ENCODE assay signal across 8 cellular contexts in genomic region chr3:123586131-123586530, GRCh38. TPM values are rescaled to one million over a fixed set of nuclear protein-coding genes. Genes with fewer than 3 reads are reported as not detected.
DNase-seq lines count a peak whose midpoint lies in the region; ATAC-seq, FAIRE-seq and TF ChIP-seq lines count a peak whose summit lies in the region.
"Had no signal": no experiment of that assay in that cellular context is flagged by ENCODE, and none has a peak within 500 bp of the region (broad histone marks: within the 10 kb centered on the region; RNA-seq: fewer than 3 reads in every experiment).

No MANE protein-coding gene starts in this region.

- H3K4me3 ChIP-seq in endothelial cell of umbilical vein (replicated peaks in 1 of 3; ENCODE audit: insufficient read depth in 1 of 3, low read depth in 1 of 3, low read length in 3 of 3) = peak overlapping the region; percentile 66 to 87 (median 85)
- peak overlapping the region; percentile 80 to 99 (median 87) for H3K4me3 ChIP-seq in tibial nerve

- no peak overlapping the region for H3K4me3 Mint-ChIP-seq in H9
- H3K4me3 Mint-ChIP-seq in activated CD4-positive, alpha-beta T cell treated with anti-CD3 and anti-CD28 coated beads for 36 hours = no peak overlapping the region
- no peak overlapping the region for H3K4me3 Mint-ChIP-seq in nephron progenitor cell
- H3K4me3 Mint-ChIP-seq: dendritic cell treated with granulocyte-macrophage colony-stimulating factor and Interleukin-4, amounts not matched to agents 40 ng/mL and 50 ng/mL, for 4 days had no signal

- H3K79me1 ChIP-seq in H9 (ENCODE audit: insufficient read depth, low read depth, low read length, poor library complexity, severe bottlenecking) = no peaks in the 10 kb centered on the region

- H4K8ac ChIP-seq in H9 (replicated peaks; ENCODE audit: insufficient read length, low read depth, low read length) = no peak overlapping the region

- peak; percentile 22 for ATAC-seq in activated CD4-positive, alpha-beta T cell treated with anti-CD3 and anti-CD28 coated beads for 36 hours
- no peak for ATAC-seq in HG02840 (IDR thresholded peaks at IDR 0.05; ENCODE audit: low FRiP score, unreplicated experiment)

- H3K14ac ChIP-seq in H9 (ENCODE audit: insufficient read depth, low read length) = no peak overlapping the region

- dilution Hi-C loops in endothelial cell of umbilical vein (cut with MboI; ENCODE audit: extremely low pct_ligation_motif_present, low sequenced_read_pairs) = no loop called here

- H3K36me3 ChIP-seq in endothelial cell of umbilical vein (ENCODE audit: control insufficient read depth in 2 of 2, extremely low read depth in 1 of 2, insufficient read depth in 2 of 2, low read length in 2 of 2) (no peaks in the 10 kb centered on the region), tibial nerve (peaks cover 0 to 20% (median 0%) of the 10 kb centered on the region in 3 donors)

- H3K4ac ChIP-seq in H9 (ENCODE audit: low read depth, low read length) = no peak overlapping the region

- H3K36me3 Mint-ChIP-seq in H9 (ENCODE audit: insufficient read depth in 1 of 3, low read depth in 3 of 3) (peaks cover 31 to 40% (median 32%) of the 10 kb centered on the region in 3 experiments), nephron progenitor cell (ENCODE audit: low read depth) (peaks cover 51% of the 10 kb centered on the region)
- H3K36me3 Mint-ChIP-seq in activated CD4-positive, alpha-beta T cell treated with anti-CD3 and anti-CD28 coated beads for 36 hours (ENCODE audit: low read depth) = peaks cover 44% of the 10 kb centered on the region

- peaks cover 19 to 27% of the 10 kb centered on the region in 2 experiments for H3K4me1 Mint-ChIP-seq in H9
- peaks cover 21% of the 10 kb centered on the region for H3K4me1 Mint-ChIP-seq in activated CD4-positive, alpha-beta T cell treated with anti-CD3 and anti-CD28 coated beads for 36 hours
- H3K4me1 Mint-ChIP-seq in nephron progenitor cell = peaks cover 18% of the 10 kb centered on the region

- no peak overlapping the region for H3K23ac ChIP-seq in H9 (ENCODE audit: insufficient read length, low read depth, low read length)

- no peaks in the 10 kb centered on the region for H3K4me1 ChIP-seq in H9 (ENCODE audit: insufficient read depth, low read length)
- H3K4me1 ChIP-seq in endothelial cell of umbilical vein (ENCODE audit: control insufficient read depth, extremely low read depth, insufficient read depth, low read length) = peaks cover 7% of the 10 kb centered on the region
- H3K4me1 ChIP-seq in tibial nerve = peaks cover 0 to 32% (median 5%) of the 10 kb centered on the region in 4 donors

- no peak overlapping the region for H2BK5ac ChIP-seq in H9 (ENCODE audit: insufficient read length, low read length)

- H3K9me3 Mint-ChIP-seq in H9 (peaks cover 11 to 21% of the 10 kb centered on the region in 2 experiments; a peak in 4 of 5 replicates), nephron progenitor cell (peaks cover 40% of the 10 kb centered on the region)
- H3K9me3 Mint-ChIP-seq in activated CD4-positive, alpha-beta T cell treated with anti-CD3 and anti-CD28 coated beads for 36 hours (ENCODE audit: low read depth) = peaks cover 9% of the 10 kb centered on the region

- H4K91ac ChIP-seq in H9 (ENCODE audit: insufficient read length, low read depth, low read length) = no peak overlapping the region

- H2AK5ac ChIP-seq in H9 (ENCODE audit: insufficient read length, low read length) = no peak overlapping the region

- no CpG with 5 or more reads among the region's 10 CpGs for WGBS in H9 (ENCODE audit: extremely low coverage, insufficient read length, low lambda C conversion rate)
- WGBS in tibial nerve, 2 donors = 7 to 12% methylated on average over 10 of the region's 10 CpGs

- H3K56ac ChIP-seq in H9 (ENCODE audit: insufficient read length, low read depth, low read length) = no peak overlapping the region

- H3K9ac ChIP-seq in H9 (ENCODE audit: extremely low read depth, insufficient read length, low read length) = peak overlapping the region; percentile 98
- H3K9ac ChIP-seq in endothelial cell of umbilical vein (replicated peaks; ENCODE audit: extremely low read depth, insufficient read depth, low read length) = peak overlapping the region; percentile 88

- no peak overlapping the region for H3T11ph ChIP-seq in H9 (ENCODE audit: low read length)

- TF ChIP-seq POLR2A in endothelial cell of umbilical vein (IDR thresholded peaks at IDR 0.05; ENCODE audit: low read depth, low read length) (no peak), tibial nerve (IDR thresholded peaks at IDR 0.05) (no peak)

- no peak overlapping the region for H3K18ac ChIP-seq in H9 (ENCODE audit: insufficient read length, low read depth, low read length)

- H2BK12ac ChIP-seq in H9 (ENCODE audit: insufficient read length, low read depth, low read length) = no peak overlapping the region

- TF ChIP-seq EP300 in tibial nerve (IDR thresholded peaks at IDR 0.05) = no peak

- DNase-seq in H9 = peak; percentile 84
- peak; percentile 91 for DNase-seq in NCI-H2171 treated with DMSO at 0.1 percent for 48 hours (lab: John Stamatoyannopoulos, UW)
- peak; percentile 66 for DNase-seq in activated CD4-positive, alpha-beta T cell treated with anti-CD3 and anti-CD28 coated beads for 36 hours
- DNase-seq in endothelial cell of umbilical vein (ENCODE audit: low read depth, low spot score) = peak; percentile 59
- DNase-seq in nephron progenitor cell = peak; percentile 45
- no peak for DNase-seq in tibial nerve (ENCODE audit: low spot score in 2 of 2)

- peaks cover 15% of the 10 kb centered on the region for H3K23me2 ChIP-seq in H9 (ENCODE audit: insufficient read length, low read depth, low read length, poor library complexity, severe bottlenecking)

- POLR2A ChIA-PET in activated CD4-positive, alpha-beta T cell treated with anti-CD3 and anti-CD28 coated beads for 36 hours (lab: Charles Lee) = interaction anchor here (0.9 kb wide), 1 partner anchor 385 kb away, joined by 4 read pairs; the partner anchor contains the start of gene SEC22A
- POLR2A ChIA-PET in endothelial cell of umbilical vein (lab: Charles Lee) = interaction anchor here (0.6 to 1.1 kb wide), 2 partner anchors 9 to 28 kb away, joined by 3 to 7 read pairs; no protein-coding TSS in a partner anchor

- H3K27ac Mint-ChIP-seq in H9 (no peak overlapping the region), nephron progenitor cell (no peak overlapping the region)
- no peak overlapping the region for H3K27ac Mint-ChIP-seq in activated CD4-positive, alpha-beta T cell treated with anti-CD3 and anti-CD28 coated beads for 36 hours
- H3K27ac Mint-ChIP-seq: dendritic cell treated with granulocyte-macrophage colony-stimulating factor and Interleukin-4, amounts not matched to agents 40 ng/mL and 50 ng/mL, for 4 days had no signal

- no peaks in the 10 kb centered on the region for H4K20me1 ChIP-seq in H9 (ENCODE audit: control insufficient read depth, insufficient read depth, insufficient read length)
- H4K20me1 ChIP-seq in endothelial cell of umbilical vein (replicated peaks; ENCODE audit: control insufficient read depth, extremely low read depth, insufficient read depth, low read length) = no peaks in the 10 kb centered on the region

- intact Hi-C loops in activated CD4-positive, alpha-beta T cell treated with anti-CD3 and anti-CD28 coated beads for 36 hours (cut with DNase I, micrococcal nuclease) = loop anchor here in 1 of 2 experiments (5.0 to 10.0 kb wide), 3 partner anchors 376 to 1469 kb away; partner anchors contain the start of genes CCDC14, HEG1, HSPBAP1 and SLC49A4
- intact Hi-C loops in endothelial cell of umbilical vein (cut with micrococcal nuclease) = loop anchor here (5.0 to 10.0 kb wide), 2 partner anchors 501 to 846 kb away; no protein-coding TSS in a partner anchor

- H3K79me2 ChIP-seq in H9 (ENCODE audit: insufficient read depth, low read length) = no peaks in the 10 kb centered on the region
- H3K79me2 ChIP-seq in endothelial cell of umbilical vein (ENCODE audit: control insufficient read depth, insufficient read depth, low read length) = peaks cover 8% of the 10 kb centered on the region

- H2BK120ac ChIP-seq in H9 (ENCODE audit: low read depth, low read length, poor library complexity, severe bottlenecking) = no peak overlapping the region

- no peak overlapping the region for H2BK15ac ChIP-seq in H9 (ENCODE audit: low read depth, low read length)

- H3K27ac ChIP-seq in H9 (ENCODE audit: insufficient read length, low read depth, low read length) (no peak overlapping the region), endothelial cell of umbilical vein (ENCODE audit: insufficient read depth, low read depth, low read length) (peak overlapping the region; percentile 90), tibial nerve (peak overlapping the region in 1 of 4 donors; percentile 90)

- no peaks in the 10 kb centered on the region for H3K9me1 ChIP-seq in endothelial cell of umbilical vein (replicated peaks; ENCODE audit: control insufficient read depth, extremely low read depth, insufficient read depth, low read length)

- CTCF ChIA-PET in activated CD4-positive, alpha-beta T cell treated with anti-CD3 and anti-CD28 coated beads for 36 hours (lab: Charles Lee) = interaction anchor here (0.5 to 1.7 kb wide), 3 partner anchors 18 to 1153 kb away, joined by 3 read pairs; no protein-coding TSS in a partner anchor
- CTCF ChIA-PET in endothelial cell of umbilical vein (lab: Charles Lee) = interaction anchor here (0.8 to 3.5 kb wide), 3 partner anchors 16 to 56 kb away, joined by 4 to 16 read pairs (median 6); no protein-coding TSS in a partner anchor

- FAIRE-seq in endothelial cell of umbilical vein (lab: Jason Lieb, UNC) = peak; percentile 49

- H3K4me2 ChIP-seq in H9 (ENCODE audit: insufficient read depth, insufficient read length, low read length) (peak overlapping the region; percentile 95), endothelial cell of umbilical vein (ENCODE audit: insufficient read depth, low read length) (peak overlapping the region; percentile 93)

- H2BK20ac ChIP-seq in H9 (ENCODE audit: low read depth, low read length, poor library complexity, severe bottlenecking) = no peak overlapping the region

- H3K27me3 Mint-ChIP-seq in H9 (ENCODE audit: low read depth) = peaks cover 2% of the 10 kb centered on the region
- no peaks in the 10 kb centered on the region for H3K27me3 Mint-ChIP-seq in activated CD4-positive, alpha-beta T cell treated with anti-CD3 and anti-CD28 coated beads for 36 hours
- H3K27me3 Mint-ChIP-seq in nephron progenitor cell (ENCODE audit: low read depth, poor library complexity) = no peaks in the 10 kb centered on the region
- H3K27me3 Mint-ChIP-seq: dendritic cell treated with granulocyte-macrophage colony-stimulating factor and Interleukin-4, amounts not matched to agents 40 ng/mL and 50 ng/mL, for 4 days had no signal

- no peak overlapping the region for H4K5ac ChIP-seq in H9 (ENCODE audit: insufficient read length, low read depth, low read length)

- H2AFZ ChIP-seq in H9 (ENCODE audit: low read length) (no peak overlapping the region), endothelial cell of umbilical vein (ENCODE audit: low read depth, low read length) (peak overlapping the region; percentile 98)

- H3K9me3 ChIP-seq in H9 (ENCODE audit: control insufficient read depth, low read depth, low read length) = no peaks in the 10 kb centered on the region
- peaks cover 4% of the 10 kb centered on the region for H3K9me3 ChIP-seq in endothelial cell of umbilical vein (replicated peaks; ENCODE audit: control insufficient read depth, insufficient read depth, low read length)
- H3K9me3 ChIP-seq in tibial nerve = peaks cover 0 to 8% (median 0%) of the 10 kb centered on the region in 4 donors

- TF ChIP-seq CTCF in H9 (conservative IDR thresholded peaks at IDR 0.05) (no peak), endothelial cell of umbilical vein (IDR thresholded peaks at IDR 0.05; ENCODE audit: extremely low read depth in 1 of 2, insufficient read depth in 1 of 2, low read depth in 1 of 2, low read length in 2 of 2) (no peak), nephron progenitor cell (IDR thresholded peaks at IDR 0.05) (no peak), tibial nerve (IDR thresholded peaks at IDR 0.05) (no peak)

- H3K27me3 ChIP-seq in H9 (ENCODE audit: insufficient read depth, low read length) = no peaks in the 10 kb centered on the region
- H3K27me3 ChIP-seq in endothelial cell of umbilical vein (ENCODE audit: control insufficient read depth in 2 of 2, insufficient read depth in 2 of 2, low read length in 2 of 2) = no peaks in the 10 kb centered on the region
- H3K27me3 ChIP-seq in tibial nerve = no peaks in the 10 kb centered on the region

- BruUV-seq in endothelial cell of umbilical vein (replicated peaks; lab: Mats Ljungman, UMichigan) = no TSS peak

RNA-seq across cellular contexts. Expression of gene HACD2, which starts 1.3 kb away (rescaled TPM):
- 27.4 and 28.4 TPM in 2 replicates for total RNA-seq in H9 (2021)
- total RNA-seq in activated CD4-positive, alpha-beta T cell treated with anti-CD3 and anti-CD28 coated beads for 36 hours = 10 to 100 TPM; 22.1 to 27.7 TPM
- total RNA-seq in endothelial cell of umbilical vein = 20.9 and 23.5 TPM in 2 replicates
- polyA plus RNA-seq in endothelial cell of umbilical vein = 13.3 and 17.0 TPM in 2 replicates
- 14.5 and 15.4 TPM in 2 replicates for polyA plus RNA-seq in endothelial cell of umbilical vein (2011; cell fraction: cytosol; rRNA removed)
- 11.9 and 13.8 TPM in 2 replicates for polyA plus RNA-seq in endothelial cell of umbilical vein (2011; cell fraction: nucleus; rRNA removed)
- 11.3 and 18.7 TPM in 2 replicates for polyA plus RNA-seq in endothelial cell of umbilical vein (2012)
- 49.1 and 64.2 TPM in 2 replicates for polyA minus RNA-seq in endothelial cell of umbilical vein
- polyA minus RNA-seq in endothelial cell of umbilical vein (2011; cell fraction: cytosol; rRNA and poly(A)+ RNA removed) = 46.5 TPM
- polyA minus RNA-seq in endothelial cell of umbilical vein (2011; cell fraction: nucleus; rRNA and poly(A)+ RNA removed) = 17.6 and 32.2 TPM in 2 replicates
- 10 to 100 TPM; 24.9 to 51.6 (median 36.0) TPM for total RNA-seq in tibial nerve

Comparison
In these comparisons a context has a peak if more than half of its experiments do, and no peak if none do; other contexts are left out.
1. DNase-seq: peak in H9 (single experiment), NCI-H2171 treated with DMSO at 0.1 percent for 48 hours (single experiment), activated CD4-positive, alpha-beta T cell treated with anti-CD3 and anti-CD28 coated beads for 36 hours (single experiment), endothelial cell of umbilical vein (single experiment) and nephron progenitor cell (single experiment); none in tibial nerve (0 of 2).